Comparison of ENCODE assay signal across 16 cellular contexts in genomic region chr6:43971776-43972126, GRCh38.
A peak's percentile ranks its signal among the peaks of the same experiment; 100 is the strongest.
DNase-seq lines count a peak whose midpoint lies in the region; ATAC-seq and TF ChIP-seq lines count a peak whose summit lies in the region.
"Had no signal": no experiment of that assay in that cellular context is flagged by ENCODE, and none has a peak within 500 bp of the region (broad histone marks: within the 10 kb centered on the region; RNA-seq: fewer than 3 reads in every experiment).

No MANE protein-coding gene starts in this region.

- no peaks in the 10 kb centered on the region for H3K36me3 ChIP-seq in HEK293 (ENCODE audit: control insufficient read depth in 2 of 2, insufficient read depth in 1 of 2, low read length in 2 of 2)
- H3K36me3 ChIP-seq in effector memory CD4-positive, alpha-beta T cell (ENCODE audit: control insufficient read depth, insufficient read depth, low read length), result no peaks in the 10 kb centered on the region
- H3K36me3 ChIP-seq: tibial nerve had no signal

- peak; percentile 40 for DNase-seq in osteocyte (ENCODE audit: extremely low spot score, unreplicated experiment)
- no peak for DNase-seq in NCI-H2171 treated with DMSO at 0.1 percent for 48 hours (lab: John Stamatoyannopoulos, UW)
- DNase-seq in effector memory CD4-positive, alpha-beta T cell, result no peak
- DNase-seq in stimulated activated CD4-positive, alpha-beta T cell treated with anti-CD3 and anti-CD28 coated beads, Interleukin-4, amount 100 ng/mL, for 24 hours, result no peak
- DNase-seq: activated naive CD8-positive, alpha-beta T cell treated with anti-CD3 and anti-CD28 coated beads for 36 hours; AML-193; central memory CD4-positive, alpha-beta T cell; MV-4-11; NCI-H82 had no signal

- peaks cover 39% of the 10 kb centered on the region for H3K27me3 Mint-ChIP-seq in dendritic cell treated with granulocyte-macrophage colony-stimulating factor and Interleukin-4, amounts not matched to agents 40 ng/mL and 50 ng/mL, for 4 days
- peaks cover 2% of the 10 kb centered on the region for H3K27me3 Mint-ChIP-seq in osteocyte (ENCODE audit: unreplicated experiment)

- CTCF ChIA-PET in HEK293 (lab: Yijun Ruan, JAX), result interaction anchor here (0.7 to 1.5 kb wide), 5 partner anchors 27 to 199 kb away, joined by 3 to 4 read pairs (median 3); no protein-coding TSS in a partner anchor

- no peak for ATAC-seq in HG03097 (IDR thresholded peaks at IDR 0.05; ENCODE audit: low FRiP score, unreplicated experiment)
- ATAC-seq: activated CD4-positive, CD25-positive, alpha-beta regulatory T cell treated with anti-CD3 and anti-CD28 coated beads, Interleukin-2, amount 50 U/mL, for 24 hours had no signal

- H3K27ac ChIP-seq in 22Rv1 (peak overlapping the region; percentile 68), HEK293 (ENCODE audit: extremely low read depth, low read depth, low read length) (no peak overlapping the region)
- no peak overlapping the region for H3K27ac ChIP-seq in effector memory CD4-positive, alpha-beta T cell (ENCODE audit: insufficient read depth, low read length, poor library complexity, severe bottlenecking)
- H3K27ac ChIP-seq: tibial nerve had no signal

- peak overlapping the region; percentile 53 for H3K27ac Mint-ChIP-seq in dendritic cell treated with granulocyte-macrophage colony-stimulating factor and Interleukin-4, amounts not matched to agents 40 ng/mL and 50 ng/mL, for 4 days
- H3K27ac Mint-ChIP-seq in osteocyte (ENCODE audit: unreplicated experiment), result peak overlapping the region; percentile 75
- H3K27ac Mint-ChIP-seq: activated naive CD8-positive, alpha-beta T cell treated with anti-CD3 and anti-CD28 coated beads for 36 hours; T-helper 1 cell treated with Interleukin-12 subunit alpha and Interleukin-12 subunit beta and Interleukin-4 antibody, amounts not matched to agents 30 μg/mL and 1 μg/mL, for 36 hours had no signal

- TF ChIP-seq CTCF in 22Rv1 (IDR thresholded peaks at IDR 0.05) (no peak), HEK293 (tag by site-specific recombination; IDR thresholded peaks at IDR 0.05) (no peak), osteocyte (IDR thresholded peaks at IDR 0.05) (no peak)

- POLR2A ChIA-PET in HEK293 (lab: Yijun Ruan, JAX), result no interaction called here

- H3K9me3 Mint-ChIP-seq in dendritic cell treated with granulocyte-macrophage colony-stimulating factor and Interleukin-4, amounts not matched to agents 40 ng/mL and 50 ng/mL, for 4 days, result no peaks in the 10 kb centered on the region
- H3K9me3 Mint-ChIP-seq in osteocyte (ENCODE audit: unreplicated experiment), result peaks cover 6% of the 10 kb centered on the region
- H3K9me3 Mint-ChIP-seq: T-helper 1 cell treated with Interleukin-12 subunit alpha and Interleukin-12 subunit beta and Interleukin-4 antibody, amounts not matched to agents 30 μg/mL and 1 μg/mL, for 36 hours had no signal

- no peak overlapping the region for H3K4me3 ChIP-seq in HEK293 (ENCODE audit: low read depth, low read length)
- no peak overlapping the region for H3K4me3 ChIP-seq in effector memory CD4-positive, alpha-beta T cell (ENCODE audit: insufficient read depth, low read depth, low read length, poor library complexity, severe bottlenecking)
- H3K4me3 ChIP-seq: tibial nerve had no signal

- H3K36me3 Mint-ChIP-seq in dendritic cell treated with granulocyte-macrophage colony-stimulating factor and Interleukin-4, amounts not matched to agents 40 ng/mL and 50 ng/mL, for 4 days (ENCODE audit: low read depth), result no peaks in the 10 kb centered on the region
- H3K36me3 Mint-ChIP-seq in osteocyte (ENCODE audit: unreplicated experiment), result no peaks in the 10 kb centered on the region
- H3K36me3 Mint-ChIP-seq: activated naive CD8-positive, alpha-beta T cell treated with anti-CD3 and anti-CD28 coated beads for 36 hours had no signal

- H3K4me1 Mint-ChIP-seq in dendritic cell treated with granulocyte-macrophage colony-stimulating factor and Interleukin-4, amounts not matched to agents 40 ng/mL and 50 ng/mL, for 4 days (ENCODE audit: low read depth), result peaks cover 31% of the 10 kb centered on the region
- peaks cover 29% of the 10 kb centered on the region for H3K4me1 Mint-ChIP-seq in osteocyte (ENCODE audit: unreplicated experiment)
- H3K4me1 Mint-ChIP-seq: activated naive CD8-positive, alpha-beta T cell treated with anti-CD3 and anti-CD28 coated beads for 36 hours had no signal

- intact Hi-C loops in dendritic cell treated with granulocyte-macrophage colony-stimulating factor and Interleukin-4, amounts not matched to agents 40 ng/mL and 50 ng/mL, for 4 days (cut with micrococcal nuclease), result no loop called here

- no peaks in the 10 kb centered on the region for H3K4me1 ChIP-seq in HEK293 (ENCODE audit: control insufficient read depth, insufficient read depth, low read length)
- no peaks in the 10 kb centered on the region for H3K4me1 ChIP-seq in effector memory CD4-positive, alpha-beta T cell (ENCODE audit: control insufficient read depth, insufficient read depth, low read length, poor library complexity, severe bottlenecking)

- H3K27me3 ChIP-seq in effector memory CD4-positive, alpha-beta T cell (replicated peaks; ENCODE audit: control insufficient read depth, insufficient read depth, low read length, poor library complexity, severe bottlenecking), result no peaks in the 10 kb centered on the region
- H3K27me3 ChIP-seq: tibial nerve had no signal

- no peaks in the 10 kb centered on the region for H3K9me3 ChIP-seq in HEK293 (ENCODE audit: control insufficient read depth, insufficient read depth, low read depth, low read length)
- no peaks in the 10 kb centered on the region for H3K9me3 ChIP-seq in effector memory CD4-positive, alpha-beta T cell (ENCODE audit: control insufficient read depth, low read length)
- H3K9me3 ChIP-seq: tibial nerve had no signal

- no peak overlapping the region for H3K4me3 Mint-ChIP-seq in dendritic cell treated with granulocyte-macrophage colony-stimulating factor and Interleukin-4, amounts not matched to agents 40 ng/mL and 50 ng/mL, for 4 days
- no peak overlapping the region for H3K4me3 Mint-ChIP-seq in osteocyte (ENCODE audit: unreplicated experiment)
- H3K4me3 Mint-ChIP-seq: activated naive CD8-positive, alpha-beta T cell treated with anti-CD3 and anti-CD28 coated beads for 36 hours; T-helper 1 cell treated with Interleukin-12 subunit alpha and Interleukin-12 subunit beta and Interleukin-4 antibody, amounts not matched to agents 30 μg/mL and 1 μg/mL, for 36 hours had no signal

TF ChIP-seq in HEK293, 187 proteins besides CTCF, POLR2A, EP300 and RAD21:
- TF ChIP-seq ZNF354C (tag by site-specific recombination; IDR thresholded peaks at IDR 0.05; ENCODE audit: borderline replicate concordance, low read depth) (no peak), PRDM1 (tag by site-specific recombination; IDR thresholded peaks at IDR 0.05) (0 out of 2 replicates have a peak, but pooled peaks have one; percentile 6), ZNF214 (tag by site-specific recombination; IDR thresholded peaks at IDR 0.05; ENCODE audit: borderline replicate concordance) (no peak), SP2 (tag by site-specific recombination; IDR thresholded peaks at IDR 0.05) (no peak), PRDM2 (tag by site-specific recombination; IDR thresholded peaks at IDR 0.05; ENCODE audit: borderline replicate concordance) (no peak)
TF ChIP-seq in HEK293: peak in this region for 1.
